9 cellular contexts compared by ENCODE assay signal in genomic region chr1:182955596-182956588, GRCh38. TPM values are rescaled to one million over a fixed set of nuclear protein-coding genes. Genes with fewer than 3 reads are reported as not detected.
DNase-seq lines count a peak whose midpoint lies in the region; ATAC-seq and TF ChIP-seq lines count a peak whose summit lies in the region.
"Had no signal": no experiment of that assay in that cellular context is flagged by ENCODE, and none has a peak within 500 bp of the region (broad histone marks: within the 10 kb centered on the region; RNA-seq: fewer than 3 reads in every experiment).

No MANE protein-coding gene starts in this region.

- H3K4me3 ChIP-seq in PC-9 (no peak overlapping the region), epithelial cell of proximal tubule (ENCODE audit: low read depth, low read length) (no peak overlapping the region), smooth muscle cell (no peak overlapping the region), OCI-LY7 (ENCODE audit: low read depth, low read length, poor library complexity, severe bottlenecking) (no peak overlapping the region)

- intact Hi-C loops in PC-9 (cut with micrococcal nuclease; ENCODE audit: unreplicated experiment) (loop anchor here (5.0 kb wide), 1 partner anchor 69 kb away; no protein-coding TSS in a partner anchor), OCI-LY7 (cut with micrococcal nuclease; ENCODE audit: unreplicated experiment) (no loop called here)

- no peak for ATAC-seq in HG02763 (IDR thresholded peaks at IDR 0.05; ENCODE audit: unreplicated experiment)
- ATAC-seq: esophagus mucosa had no signal

- H3K27ac ChIP-seq in PC-9, result peak overlapping the region; percentile 78
- peak overlapping the region; percentile 93 for H3K27ac ChIP-seq in smooth muscle cell (ENCODE audit: low read depth)
- H3K27ac ChIP-seq in OCI-LY7 (ENCODE audit: low read depth, low read length, poor library complexity, severe bottlenecking), result no peak overlapping the region

- DNase-seq in HCEC 1CT, result peak; percentile 97
- peak; percentile 68 to 96 for DNase-seq in PC-9
- DNase-seq in epithelial cell of proximal tubule (ENCODE audit: low read depth), result peak; percentile 80
- no peak for DNase-seq in smooth muscle cell (lab: John Stamatoyannopoulos, UW; ENCODE audit: unreplicated experiment)
- no peak for DNase-seq in OCI-LY7 (ENCODE audit: low spot score)
- no peak for DNase-seq in NCI-H2029 (lab: John Stamatoyannopoulos, UW)
- DNase-seq in NCI-H187 (lab: John Stamatoyannopoulos, UW), result no peak

- H3F3A ChIP-seq in PC-9 (ENCODE audit: insufficient read depth, low read depth) (peaks cover 18% of the 10 kb centered on the region), smooth muscle cell (ENCODE audit: low read depth) (no peaks in the 10 kb centered on the region)

- CTCF ChIA-PET in PC-9 (lab: Charles Lee) (interaction anchor here (0.6 to 0.7 kb wide), 2 partner anchors 11 to 271 kb away, joined by 3 to 14 read pairs; no protein-coding TSS in a partner anchor), OCI-LY7 (lab: Charles Lee; ENCODE audit: unreplicated experiment) (no interaction called here)

- BruUV-seq in PC-9 (replicated peaks; lab: Mats Ljungman, UMichigan) (no TSS peak), OCI-LY7 (replicated peaks; lab: Mats Ljungman, UMichigan) (no TSS peak)

- H3K9ac ChIP-seq in smooth muscle cell (ENCODE audit: low read depth), result peak overlapping the region; percentile 77

- POLR2A ChIA-PET in PC-9 (lab: Charles Lee; ENCODE audit: unreplicated experiment) (interaction anchor here (0.5 to 0.6 kb wide), 3 partner anchors 13 to 463 kb away, joined by 4 to 28 read pairs (median 10); partner anchors contain the start of gene NMNAT2), OCI-LY7 (lab: Charles Lee) (interaction anchor here (0.5 to 1.0 kb wide), 2 partner anchors 13 to 19 kb away, joined by 3 read pairs; no protein-coding TSS in a partner anchor)

- H3K79me2 ChIP-seq in PC-9 (ENCODE audit: low read depth) (no peaks in the 10 kb centered on the region), smooth muscle cell (ENCODE audit: low read depth) (no peaks in the 10 kb centered on the region), OCI-LY7 (ENCODE audit: insufficient read depth, low read depth, low read length) (no peaks in the 10 kb centered on the region)

- H3K4me2 ChIP-seq in PC-9 (peak overlapping the region; percentile 16; the same call in 1 of the 2 replicates), smooth muscle cell (no peak overlapping the region), OCI-LY7 (ENCODE audit: low read length) (no peak overlapping the region)

- H3K27me3 ChIP-seq in PC-9 (ENCODE audit: insufficient read depth, low read depth), result no peaks in the 10 kb centered on the region
- H3K27me3 ChIP-seq in smooth muscle cell (ENCODE audit: low read depth), result no peaks in the 10 kb centered on the region

- no peaks in the 10 kb centered on the region for H4K20me1 ChIP-seq in PC-9 (ENCODE audit: insufficient read depth)
- no peaks in the 10 kb centered on the region for H4K20me1 ChIP-seq in smooth muscle cell (ENCODE audit: low read depth)
- H4K20me1 ChIP-seq in OCI-LY7 (ENCODE audit: insufficient read depth, low read length), result no peaks in the 10 kb centered on the region

- peaks cover 20% of the 10 kb centered on the region for H3K4me1 ChIP-seq in PC-9 (replicated peaks; ENCODE audit: insufficient read depth)
- H3K4me1 ChIP-seq in smooth muscle cell (ENCODE audit: low read depth), result no peaks in the 10 kb centered on the region
- no peaks in the 10 kb centered on the region for H3K4me1 ChIP-seq in OCI-LY7 (ENCODE audit: insufficient read depth, low read length, poor library complexity, severe bottlenecking)

- H3K9me2 ChIP-seq in PC-9 (ENCODE audit: insufficient read depth) (no peaks in the 10 kb centered on the region), OCI-LY7 (ENCODE audit: insufficient read depth, low read length) (no peaks in the 10 kb centered on the region)

- H3K36me3 ChIP-seq in PC-9 (ENCODE audit: low read depth) (no peaks in the 10 kb centered on the region), smooth muscle cell (ENCODE audit: low read depth) (no peaks in the 10 kb centered on the region), OCI-LY7 (ENCODE audit: insufficient read depth, low read length) (no peaks in the 10 kb centered on the region)

- TF ChIP-seq CTCF in PC-9 (conservative IDR thresholded peaks at IDR 0.05), result no peak
- TF ChIP-seq CTCF in epithelial cell of proximal tubule (conservative IDR thresholded peaks at IDR 0.05; ENCODE audit: low read depth, low read length), result no peak
- TF ChIP-seq CTCF in smooth muscle cell (IDR thresholded peaks at IDR 0.05; ENCODE audit: borderline replicate concordance, insufficient read depth, poor library complexity, severe bottlenecking), result no peak
- no peak for TF ChIP-seq CTCF in OCI-LY7 (conservative IDR thresholded peaks at IDR 0.05; ENCODE audit: low read length)

- WGBS in smooth muscle cell (ENCODE audit: low lambda C conversion rate), result 71% methylated on average over 9 of the region's 9 CpGs

- no peaks in the 10 kb centered on the region for H3K9me3 ChIP-seq in PC-9 (ENCODE audit: insufficient read depth, low read depth)
- no peaks in the 10 kb centered on the region for H3K9me3 ChIP-seq in smooth muscle cell (replicated peaks; ENCODE audit: low read depth)
- H3K9me3 ChIP-seq in OCI-LY7 (ENCODE audit: low read length), result no peaks in the 10 kb centered on the region

- H2AFZ ChIP-seq in PC-9 (no peak overlapping the region), smooth muscle cell (ENCODE audit: low read depth) (no peak overlapping the region), OCI-LY7 (ENCODE audit: low read length) (no peak overlapping the region)

RNA-seq across cellular contexts. Expression of gene SHCBP1L, which starts 2.9 kb away (rescaled TPM):
- total RNA-seq in PC-9 (2021) (not detected in 2 replicates), epithelial cell of proximal tubule (0.17 and 0.80 TPM in 2 replicates), smooth muscle cell (not detected in 2 replicates), OCI-LY7 (2022) (0.65 and 1.5 TPM in 2 replicates)
- polyA plus RNA-seq in smooth muscle cell, result not detected in 2 replicates
- total RNA-seq in OCI-LY7 (2014; rRNA removed; shearing (Covaris generic)), result 0.49 TPM in 1 of 2 replicates, not detected in the other
- total RNA-seq: esophagus mucosa had no signal

Comparison
In these comparisons a context has a peak if more than half of its experiments do, and no peak if none do; other contexts are left out.
1. DNase-seq: peak in HCEC 1CT (single experiment), PC-9 (2 of 2) and epithelial cell of proximal tubule (single experiment); none in smooth muscle cell (single experiment), OCI-LY7 (single experiment), NCI-H2029 (single experiment) and NCI-H187 (0 of 2).